1 cellular context compared by ENCODE assay signal in the genomic region with DNA sequence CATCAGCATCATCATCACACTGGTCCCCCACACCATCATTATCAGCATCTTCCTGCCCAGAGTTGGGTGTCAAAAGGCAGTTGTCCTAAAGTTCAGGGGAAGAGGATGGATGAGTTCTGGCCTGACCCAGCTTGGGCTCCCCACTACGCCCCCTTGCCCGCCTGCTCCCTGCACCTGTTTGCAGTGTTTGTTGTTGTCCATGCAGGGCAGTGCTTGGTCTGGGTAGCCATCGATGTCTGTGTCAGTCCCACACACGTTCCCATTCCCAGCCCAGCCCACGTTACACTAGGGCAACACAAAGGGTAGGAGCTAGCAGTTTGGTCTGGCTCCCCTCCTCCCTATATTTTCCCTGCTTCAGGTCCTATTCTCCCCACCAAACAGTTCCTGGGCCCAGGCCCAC.
TF ChIP-seq lines count a peak whose summit lies in the region.

No MANE protein-coding gene starts in this region.

TF ChIP-seq in HepG2, 621 proteins besides CTCF, POLR2A, EP300 and RAD21:
- TF ChIP-seq, protein P1, sequence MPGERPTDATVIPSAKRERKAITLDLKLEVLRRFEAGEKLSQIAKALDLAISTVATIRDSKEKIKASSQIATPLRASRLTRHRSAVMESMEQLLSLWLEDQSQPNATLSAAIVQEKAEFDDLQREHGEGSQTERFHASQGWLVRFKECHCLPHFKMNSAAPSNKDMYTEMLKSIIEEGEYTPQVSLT (CRISPR knock-in tag; IDR thresholded peaks at IDR 0.05; ENCODE audit: borderline replicate concordance, low read depth), result no peak
- TF ChIP-seq, protein P2, sequence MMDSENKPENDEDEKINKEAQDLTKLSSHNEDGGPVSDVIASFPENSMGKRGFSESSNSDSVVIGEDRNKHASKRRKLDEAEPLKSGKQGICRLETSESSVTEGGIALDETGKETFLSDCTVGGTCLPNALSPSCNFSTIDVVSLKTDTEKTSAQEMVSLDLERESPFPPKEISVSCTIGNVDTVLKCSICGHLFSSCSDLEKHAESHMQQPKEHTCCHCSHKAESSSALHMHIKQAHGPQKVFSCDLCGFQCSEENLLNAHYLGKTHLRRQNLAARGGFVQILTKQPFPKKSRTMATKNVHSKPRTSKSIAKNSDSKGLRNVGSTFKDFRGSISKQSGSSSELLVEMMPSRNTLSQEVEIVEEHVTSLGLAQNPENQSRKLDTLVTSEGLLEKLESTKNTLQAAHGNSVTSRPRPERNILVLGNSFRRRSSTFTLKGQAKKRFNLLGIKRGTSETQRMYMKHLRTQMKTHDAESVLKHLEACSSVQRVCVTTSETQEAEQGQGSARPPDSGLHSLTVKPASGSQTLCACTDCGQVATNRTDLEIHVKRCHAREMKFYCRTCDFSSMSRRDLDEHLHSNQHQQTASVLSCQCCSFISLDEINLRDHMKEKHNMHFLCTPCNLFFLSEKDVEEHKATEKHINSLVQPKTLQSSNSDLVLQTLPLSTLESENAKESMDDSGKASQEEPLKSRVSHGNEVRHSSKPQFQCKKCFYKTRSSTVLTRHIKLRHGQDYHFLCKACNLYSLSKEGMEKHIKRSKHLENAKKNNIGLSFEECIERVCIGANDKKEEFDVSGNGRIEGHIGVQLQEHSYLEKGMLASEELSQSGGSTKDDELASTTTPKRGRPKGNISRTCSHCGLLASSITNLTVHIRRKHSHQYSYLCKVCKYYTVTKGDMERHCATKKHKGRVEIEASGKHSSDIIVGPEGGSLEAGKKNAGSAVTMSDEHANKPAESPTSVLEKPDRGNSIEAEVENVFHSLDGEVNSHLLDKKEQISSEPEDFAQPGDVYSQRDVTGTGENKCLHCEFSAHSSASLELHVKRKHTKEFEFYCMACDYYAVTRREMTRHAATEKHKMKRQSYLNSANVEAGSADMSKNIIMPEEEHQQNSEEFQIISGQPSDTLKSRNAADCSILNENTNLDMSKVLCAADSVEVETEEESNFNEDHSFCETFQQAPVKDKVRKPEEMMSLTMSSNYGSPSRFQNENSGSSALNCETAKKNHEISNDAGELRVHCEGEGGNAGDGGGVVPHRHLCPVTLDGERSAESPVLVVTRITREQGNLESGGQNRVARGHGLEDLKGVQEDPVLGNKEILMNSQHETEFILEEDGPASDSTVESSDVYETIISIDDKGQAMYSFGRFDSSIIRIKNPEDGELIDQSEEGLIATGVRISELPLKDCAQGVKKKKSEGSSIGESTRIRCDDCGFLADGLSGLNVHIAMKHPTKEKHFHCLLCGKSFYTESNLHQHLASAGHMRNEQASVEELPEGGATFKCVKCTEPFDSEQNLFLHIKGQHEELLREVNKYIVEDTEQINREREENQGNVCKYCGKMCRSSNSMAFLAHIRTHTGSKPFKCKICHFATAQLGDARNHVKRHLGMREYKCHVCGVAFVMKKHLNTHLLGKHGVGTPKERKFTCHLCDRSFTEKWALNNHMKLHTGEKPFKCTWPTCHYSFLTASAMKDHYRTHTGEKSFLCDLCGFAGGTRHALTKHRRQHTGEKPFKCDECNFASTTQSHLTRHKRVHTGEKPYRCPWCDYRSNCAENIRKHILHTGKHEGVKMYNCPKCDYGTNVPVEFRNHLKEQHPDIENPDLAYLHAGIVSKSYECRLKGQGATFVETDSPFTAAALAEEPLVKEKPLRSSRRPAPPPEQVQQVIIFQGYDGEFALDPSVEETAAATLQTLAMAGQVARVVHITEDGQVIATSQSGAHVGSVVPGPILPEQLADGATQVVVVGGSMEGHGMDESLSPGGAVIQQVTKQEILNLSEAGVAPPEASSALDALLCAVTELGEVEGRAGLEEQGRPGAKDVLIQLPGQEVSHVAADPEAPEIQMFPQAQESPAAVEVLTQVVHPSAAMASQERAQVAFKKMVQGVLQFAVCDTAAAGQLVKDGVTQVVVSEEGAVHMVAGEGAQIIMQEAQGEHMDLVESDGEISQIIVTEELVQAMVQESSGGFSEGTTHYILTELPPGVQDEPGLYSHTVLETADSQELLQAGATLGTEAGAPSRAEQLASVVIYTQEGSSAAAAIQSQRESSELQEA (CRISPR knock-in tag; IDR thresholded peaks at IDR 0.05; ENCODE audit: not compliant biosample characterization), result no peak
- TF ChIP-seq, protein P3, sequence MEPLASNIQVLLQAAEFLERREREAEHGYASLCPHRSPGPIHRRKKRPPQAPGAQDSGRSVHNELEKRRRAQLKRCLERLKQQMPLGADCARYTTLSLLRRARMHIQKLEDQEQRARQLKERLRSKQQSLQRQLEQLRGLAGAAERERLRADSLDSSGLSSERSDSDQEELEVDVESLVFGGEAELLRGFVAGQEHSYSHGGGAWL (CRISPR knock-in tag; IDR thresholded peaks at IDR 0.05), result no peak
